ENCODE assay signal across 8 cellular contexts in the genomic region with DNA sequence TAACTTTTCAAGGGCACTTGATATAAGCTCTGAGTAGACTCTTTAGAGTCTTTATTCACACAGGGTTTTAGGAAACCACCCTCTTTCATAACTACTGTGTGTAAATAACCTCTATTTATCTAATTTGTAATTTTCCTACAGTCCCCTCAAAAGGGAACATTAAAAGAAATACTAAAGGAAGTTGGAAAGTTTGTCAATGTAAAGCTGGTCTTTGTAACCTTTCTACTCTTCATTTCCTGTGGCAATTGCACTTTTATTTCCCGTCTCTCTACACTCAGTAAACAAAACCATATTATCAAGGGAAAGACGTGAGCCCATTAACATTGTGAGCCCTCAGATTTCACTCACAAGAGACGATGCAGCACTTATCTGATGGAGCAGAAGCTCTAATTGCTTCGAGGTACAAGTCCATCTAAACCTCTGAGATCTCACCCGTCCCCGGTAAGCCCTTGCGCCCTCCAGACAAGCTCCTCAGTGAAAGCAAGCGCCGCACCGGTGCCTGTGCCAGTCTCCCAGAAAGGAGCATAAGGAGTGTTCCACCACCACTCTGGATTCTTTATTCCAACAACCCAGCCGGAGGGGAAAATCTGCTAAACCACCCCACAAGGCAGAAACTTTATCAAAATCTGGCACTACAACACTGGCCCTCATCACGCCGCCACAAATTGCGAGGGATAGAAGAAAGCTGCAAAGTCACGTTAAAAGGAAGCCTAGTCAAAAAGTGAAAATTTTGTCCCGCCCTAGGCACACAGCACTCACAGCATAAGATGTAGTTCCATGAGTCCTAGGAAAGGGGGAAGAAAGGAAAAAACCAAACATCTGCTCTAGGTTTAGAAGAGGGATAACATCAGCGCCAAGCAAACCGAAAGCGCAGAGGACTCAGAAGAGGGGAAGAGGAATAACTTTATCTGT. TPM values are rescaled to one million over a fixed set of nuclear protein-coding genes. Genes with fewer than 3 reads are reported as not detected.
DNase-seq lines count a peak whose midpoint lies in the region; ATAC-seq and TF ChIP-seq lines count a peak whose summit lies in the region.

No MANE protein-coding gene starts in this region.

- intact Hi-C loops in activated CD4-positive, alpha-beta T cell treated with anti-CD3 and anti-CD28 coated beads for 36 hours (cut with DNase I, micrococcal nuclease), result no loop called here

- H3K27ac ChIP-seq in Peyer's patch, result peak overlapping the region in 3 of 4 donors; percentile 75 to 94 (median 82)

- no peak for TF ChIP-seq POLR2A in Peyer's patch (IDR thresholded peaks at IDR 0.05)

- TF ChIP-seq CTCF in Peyer's patch (IDR thresholded peaks at IDR 0.05) (no peak), epithelial cell of proximal tubule (conservative IDR thresholded peaks at IDR 0.05; ENCODE audit: low read depth, low read length) (no peak), osteocyte (IDR thresholded peaks at IDR 0.05) (no peak)

- peaks cover 62% of the 10 kb centered on the region for H3K27me3 Mint-ChIP-seq in activated CD4-positive, alpha-beta T cell treated with anti-CD3 and anti-CD28 coated beads for 36 hours
- H3K27me3 Mint-ChIP-seq in osteocyte (ENCODE audit: unreplicated experiment), result peaks cover 68% of the 10 kb centered on the region

- no peak overlapping the region for H3K27ac Mint-ChIP-seq in activated CD4-positive, alpha-beta T cell treated with anti-CD3 and anti-CD28 coated beads for 36 hours
- H3K27ac Mint-ChIP-seq in osteocyte (ENCODE audit: unreplicated experiment), result no peak overlapping the region

- no peaks in the 10 kb centered on the region for H3K27me3 ChIP-seq in Peyer's patch

- H3K9me3 ChIP-seq in Peyer's patch, result no peaks in the 10 kb centered on the region

- no peak for ATAC-seq in activated CD4-positive, alpha-beta T cell treated with anti-CD3 and anti-CD28 coated beads for 36 hours

- peaks cover 18% of the 10 kb centered on the region for H3K4me1 Mint-ChIP-seq in activated CD4-positive, alpha-beta T cell treated with anti-CD3 and anti-CD28 coated beads for 36 hours
- H3K4me1 Mint-ChIP-seq in osteocyte (ENCODE audit: unreplicated experiment), result peaks cover 16% of the 10 kb centered on the region

- H3K9me3 Mint-ChIP-seq in activated CD4-positive, alpha-beta T cell treated with anti-CD3 and anti-CD28 coated beads for 36 hours (ENCODE audit: low read depth), result no peaks in the 10 kb centered on the region
- no peaks in the 10 kb centered on the region for H3K9me3 Mint-ChIP-seq in osteocyte (ENCODE audit: unreplicated experiment)

- POLR2A ChIA-PET in activated CD4-positive, alpha-beta T cell treated with anti-CD3 and anti-CD28 coated beads for 36 hours (lab: Charles Lee), result interaction anchor here (0.5 kb wide), 1 partner anchor 76 kb away, joined by 3 read pairs; no protein-coding TSS in a partner anchor

- H3K36me3 Mint-ChIP-seq in activated CD4-positive, alpha-beta T cell treated with anti-CD3 and anti-CD28 coated beads for 36 hours (ENCODE audit: low read depth), result no peaks in the 10 kb centered on the region
- H3K36me3 Mint-ChIP-seq in osteocyte (ENCODE audit: unreplicated experiment), result no peaks in the 10 kb centered on the region

- peak overlapping the region; percentile 60 for H3K4me3 Mint-ChIP-seq in activated CD4-positive, alpha-beta T cell treated with anti-CD3 and anti-CD28 coated beads for 36 hours
- H3K4me3 Mint-ChIP-seq in osteocyte (ENCODE audit: unreplicated experiment), result peak overlapping the region; percentile 71

- no peaks in the 10 kb centered on the region for H3K36me3 ChIP-seq in Peyer's patch

- CTCF ChIA-PET in activated CD4-positive, alpha-beta T cell treated with anti-CD3 and anti-CD28 coated beads for 36 hours (lab: Charles Lee), result interaction anchor here (0.6 to 1.3 kb wide), 5 partner anchors 12 to 1668 kb away, joined by 3 to 4 read pairs (median 3); no protein-coding TSS in a partner anchor

- peaks cover 0 to 16% (median 6%) of the 10 kb centered on the region in 4 donors for H3K4me1 ChIP-seq in Peyer's patch

- DNase-seq in activated CD4-positive, alpha-beta T cell treated with anti-CD3 and anti-CD28 coated beads for 36 hours, result peak; percentile 18
- DNase-seq in activated CD4-positive, alpha-beta T cell treated with anti-CD3 and anti-CD28 coated beads, Interleukin-2, amount 50 U/mL, for 1 hour, result no peak
- peak in 1 of 3 donors; percentile 59 for DNase-seq in Peyer's patch
- DNase-seq in epithelial cell of proximal tubule (ENCODE audit: low read depth), result no peak
- DNase-seq in osteocyte (ENCODE audit: extremely low spot score, unreplicated experiment), result no peak
- no peak for DNase-seq in cerebellum (ENCODE audit: low spot score)
- no peak for DNase-seq in SW480 (ENCODE audit: low spot score)
- DNase-seq in A172 (ENCODE audit: low spot score), result no peak

- peak overlapping the region; percentile 44 to 90 (median 58) for H3K4me3 ChIP-seq in Peyer's patch
- H3K4me3 ChIP-seq in epithelial cell of proximal tubule (ENCODE audit: low read depth, low read length), result peak overlapping the region; percentile 69

RNA-seq across cellular contexts. Expression of gene HOXD1, which starts 0.9 kb away (rescaled TPM):
- total RNA-seq in activated CD4-positive, alpha-beta T cell treated with anti-CD3 and anti-CD28 coated beads for 36 hours, result not detected
- 10 to 100 TPM in 1 of 4 donors, 1 to 10 TPM in 3; 2.5 to 11.5 (median 9.5) TPM for total RNA-seq in Peyer's patch
- total RNA-seq in epithelial cell of proximal tubule, result 9.3 and 10.2 TPM in 2 replicates
- not detected in 2 replicates for total RNA-seq in osteocyte
- total RNA-seq in cerebellum, result not detected
- total RNA-seq in A172 (2014; rRNA removed; shearing (Covaris generic)), result 0.34 TPM in 1 of 2 replicates, not detected in the other

RNA-seq across cellular contexts. Expression of gene HOXD3, which starts 30.5 kb away (rescaled TPM):
- not detected for total RNA-seq in activated CD4-positive, alpha-beta T cell treated with anti-CD3 and anti-CD28 coated beads for 36 hours
- total RNA-seq in Peyer's patch (1 to 10 TPM; 2.0 to 9.1 (median 8.3) TPM), epithelial cell of proximal tubule (8.2 and 9.4 TPM in 2 replicates), osteocyte (not detected in 2 replicates), cerebellum (not detected)
- total RNA-seq in A172 (2014; rRNA removed; shearing (Covaris generic)), result 1.0 TPM in 2 replicates

RNA-seq across cellular contexts. Expression of gene HOXD4, which starts 36.2 kb away (rescaled TPM):
- not detected for total RNA-seq in activated CD4-positive, alpha-beta T cell treated with anti-CD3 and anti-CD28 coated beads for 36 hours
- 10 to 100 TPM in 2 of 4 donors, 1 to 10 TPM in 2; 1.7 to 13.2 (median 7.0) TPM for total RNA-seq in Peyer's patch
- 26.0 and 28.0 TPM in 2 replicates for total RNA-seq in epithelial cell of proximal tubule
- total RNA-seq in osteocyte, result not detected in 2 replicates
- not detected for total RNA-seq in cerebellum
- total RNA-seq in A172 (2014; rRNA removed; shearing (Covaris generic)), result 0.77 and 3.9 TPM in 2 replicates

RNA-seq across cellular contexts. Expression of gene HOXD8, which starts 58.1 kb away (rescaled TPM):
- not detected for total RNA-seq in activated CD4-positive, alpha-beta T cell treated with anti-CD3 and anti-CD28 coated beads for 36 hours
- total RNA-seq in Peyer's patch (1 to 10 TPM; 3.3 to 9.1 (median 5.0) TPM), epithelial cell of proximal tubule (18.0 and 26.5 TPM in 2 replicates), osteocyte (not detected in 2 replicates), cerebellum (not detected)
- total RNA-seq in A172 (2014; rRNA removed; shearing (Covaris generic)), result 11.6 and 20.4 TPM in 2 replicates
